Comparison of ENCODE assay signal across 22 cellular contexts in genomic region chr7:150585199-150585598, GRCh38. TPM values are rescaled to one million over a fixed set of nuclear protein-coding genes. Genes with fewer than 3 reads are reported as not detected.
DNase-seq lines count a peak whose midpoint lies in the region; ATAC-seq, FAIRE-seq and TF ChIP-seq lines count a peak whose summit lies in the region.
"Had no signal": no experiment of that assay in that cellular context is flagged by ENCODE, and none has a peak within 500 bp of the region (broad histone marks: within the 10 kb centered on the region; RNA-seq: fewer than 3 reads in every experiment).

No MANE protein-coding gene starts in this region.

- H3K9me3 Mint-ChIP-seq in activated naive CD4-positive, alpha-beta T cell treated with anti-CD3 and anti-CD28 coated beads, Interleukin-2, amount 10 ng/mL, durations not matched to agents 7 days and 5 days = peaks cover 54% of the 10 kb centered on the region
- peaks cover 19% of the 10 kb centered on the region for H3K9me3 Mint-ChIP-seq in GM23338
- H3K9me3 Mint-ChIP-seq in central memory CD8-positive, alpha-beta T cell = peaks cover 17% of the 10 kb centered on the region

- H3K27ac ChIP-seq in GM23338 (ENCODE audit: low read depth) = no peak overlapping the region
- peak overlapping the region; percentile 44 to 76 (median 70) for H3K27ac ChIP-seq in gastrocnemius medialis
- H3K27ac ChIP-seq: HL-60, right lobe of liver, SJCRH30, tibial nerve had no signal

- no peaks in the 10 kb centered on the region for H3K27me3 Mint-ChIP-seq in activated naive CD4-positive, alpha-beta T cell treated with anti-CD3 and anti-CD28 coated beads, Interleukin-2, amount 10 ng/mL, durations not matched to agents 7 days and 5 days
- peaks cover 3% of the 10 kb centered on the region for H3K27me3 Mint-ChIP-seq in GM23338 (ENCODE audit: insufficient read depth, low read depth, poor library complexity)
- H3K27me3 Mint-ChIP-seq in central memory CD8-positive, alpha-beta T cell = no peaks in the 10 kb centered on the region

- intact Hi-C loops in gastrocnemius medialis (cut with DNase I; ENCODE audit: low total_unique reads) = no loop called here

- TF ChIP-seq CTCF in GM23338 (conservative IDR thresholded peaks at IDR 0.05; ENCODE audit: low read depth in 2 of 2) (no peak), gastrocnemius medialis (IDR thresholded peaks at IDR 0.05 in 4 of 5, conservative IDR thresholded peaks at IDR 0.05 in 1 of 5) (no peak)

- no peaks in the 10 kb centered on the region for H3F3A ChIP-seq in GM23338 (replicated peaks; ENCODE audit: low read depth)

- H3K27ac Mint-ChIP-seq in activated naive CD4-positive, alpha-beta T cell treated with anti-CD3 and anti-CD28 coated beads, Interleukin-2, amount 10 ng/mL, durations not matched to agents 7 days and 5 days = peak overlapping the region; percentile 60
- H3K27ac Mint-ChIP-seq in GM23338 = no peak overlapping the region
- H3K27ac Mint-ChIP-seq in central memory CD8-positive, alpha-beta T cell (ENCODE audit: low read depth) = peak overlapping the region; percentile 7
- H3K27ac Mint-ChIP-seq: WTC11 had no signal

- H3K4me3 ChIP-seq in GM23338 (no peak overlapping the region), gastrocnemius medialis (no peak overlapping the region)
- H3K4me3 ChIP-seq: right lobe of liver, SJCRH30, tibial nerve had no signal

- peak overlapping the region; percentile 74; the same call in 1 of the 2 replicates for H2AFZ ChIP-seq in GM23338

- H3K9me2 ChIP-seq in GM23338 (ENCODE audit: insufficient read depth) = no peaks in the 10 kb centered on the region; the same call in 1 of the 2 replicates

- H4K20me1 ChIP-seq in GM23338 (replicated peaks; ENCODE audit: insufficient read depth) = no peaks in the 10 kb centered on the region

- H3K36me3 ChIP-seq in GM23338 (ENCODE audit: insufficient read depth) (no peaks in the 10 kb centered on the region), gastrocnemius medialis (no peaks in the 10 kb centered on the region)
- H3K36me3 ChIP-seq: right lobe of liver, SJCRH30, tibial nerve had no signal

- in situ Hi-C loops in gastrocnemius medialis (cut with MboI; ENCODE audit: low sequenced_read_pairs in 4 of 4) = no loop called here

- no peak overlapping the region for H3K4me3 Mint-ChIP-seq in activated naive CD4-positive, alpha-beta T cell treated with anti-CD3 and anti-CD28 coated beads, Interleukin-2, amount 10 ng/mL, durations not matched to agents 7 days and 5 days
- H3K4me3 Mint-ChIP-seq in GM23338 = no peak overlapping the region
- H3K4me3 Mint-ChIP-seq in central memory CD8-positive, alpha-beta T cell = no peak overlapping the region
- H3K4me3 Mint-ChIP-seq: WTC11 had no signal

- no peak overlapping the region for H3K4me2 ChIP-seq in GM23338

- FAIRE-seq in H54 (lab: Jason Lieb, UNC) = no peak

- no peaks in the 10 kb centered on the region for H3K4me1 ChIP-seq in GM23338 (ENCODE audit: insufficient read depth)
- no peaks in the 10 kb centered on the region for H3K4me1 ChIP-seq in gastrocnemius medialis
- H3K4me1 ChIP-seq: SJCRH30 had no signal

- H3K36me3 Mint-ChIP-seq in activated naive CD4-positive, alpha-beta T cell treated with anti-CD3 and anti-CD28 coated beads, Interleukin-2, amount 10 ng/mL, durations not matched to agents 7 days and 5 days = peaks cover 61% of the 10 kb centered on the region
- H3K36me3 Mint-ChIP-seq in GM23338 (ENCODE audit: low read depth) = peaks cover 6% of the 10 kb centered on the region
- peaks cover 4% of the 10 kb centered on the region for H3K36me3 Mint-ChIP-seq in central memory CD8-positive, alpha-beta T cell (ENCODE audit: insufficient read depth)

- no peaks in the 10 kb centered on the region for H3K9me3 ChIP-seq in gastrocnemius medialis
- H3K9me3 ChIP-seq: right lobe of liver had no signal

- H3K4me1 Mint-ChIP-seq in activated naive CD4-positive, alpha-beta T cell treated with anti-CD3 and anti-CD28 coated beads, Interleukin-2, amount 10 ng/mL, durations not matched to agents 7 days and 5 days = peaks cover 53% of the 10 kb centered on the region
- no peaks in the 10 kb centered on the region for H3K4me1 Mint-ChIP-seq in GM23338
- peaks cover 27% of the 10 kb centered on the region for H3K4me1 Mint-ChIP-seq in central memory CD8-positive, alpha-beta T cell
- H3K4me1 Mint-ChIP-seq: WTC11 had no signal

- no peak for DNase-seq in activated naive CD4-positive, alpha-beta T cell treated with anti-CD3 and anti-CD28 coated beads, Interleukin-2, amount 10 ng/mL, durations not matched to agents 7 days and 5 days
- DNase-seq in activated naive CD4-positive, alpha-beta T cell (lab: John Stamatoyannopoulos, UW) = no peak
- DNase-seq in GM23338 (ENCODE audit: low spot score) (no peak), gastrocnemius medialis (no peak), H54 (ENCODE audit: insufficient read length, low spot score) (no peak)
- DNase-seq in central memory CD8-positive, alpha-beta T cell (ENCODE audit: low spot score in 2 of 2) = no peak
- DNase-seq: activated gamma-delta T cell; GF-D8; NCI-H1417 treated with DMSO at 0.1 percent for 48 hours; NCI-H510A treated with DMSO at 0.1 percent for 48 hours; NK-92 treated with Interleukin-12 subunit alpha and Interleukin-12 subunit beta, amount 100 ng/mL, for 24 hours; right lobe of liver; SJCRH30 had no signal

- TF ChIP-seq POLR2A in gastrocnemius medialis (IDR thresholded peaks at IDR 0.05) (no peak), H54 (IDR thresholded peaks at IDR 0.05; ENCODE audit: low read depth, low read length) (no peak)

- no peaks in the 10 kb centered on the region for H3K79me2 ChIP-seq in GM23338 (replicated peaks; ENCODE audit: insufficient read depth)

- no peak for ATAC-seq in GM23338
- no peak for ATAC-seq in central memory CD8-positive, alpha-beta T cell (replicated peaks; ENCODE audit: extremely low read depth, poor library complexity, severe bottlenecking)
- ATAC-seq in gastrocnemius medialis = no peak
- ATAC-seq in HG02588 (IDR thresholded peaks at IDR 0.05; ENCODE audit: unreplicated experiment) = no peak
- no peak for ATAC-seq in GM18868 (IDR thresholded peaks at IDR 0.05; ENCODE audit: unreplicated experiment)
- ATAC-seq: Panc1, right lobe of liver, WTC11 had no signal

- CTCF ChIA-PET in activated naive CD4-positive, alpha-beta T cell treated with anti-CD3 and anti-CD28 coated beads, Interleukin-2, amount 10 ng/mL, durations not matched to agents 7 days and 5 days (lab: Charles Lee) = no interaction called here

- H3K27me3 ChIP-seq in GM23338 (ENCODE audit: insufficient read depth) = no peaks in the 10 kb centered on the region
- no peaks in the 10 kb centered on the region for H3K27me3 ChIP-seq in gastrocnemius medialis
- H3K27me3 ChIP-seq: right lobe of liver, SJCRH30, tibial nerve had no signal

TF ChIP-seq in GM23338, 12 proteins besides CTCF, POLR2A, EP300 and RAD21:
- TF ChIP-seq NANOG (IDR thresholded peaks at IDR 0.05; ENCODE audit: borderline replicate concordance) = no peak

RNA-seq across cellular contexts. Expression of gene GIMAP4, which starts 18.0 kb away (rescaled TPM):
- total RNA-seq in GM23338 (2014; rRNA removed; shearing (Covaris generic)) = not detected in 2 replicates
- polyA plus RNA-seq in GM23338 (2016; fragmentation: Nextera tagmentation; extraction: Ambion mirVana) = 0.19 TPM in 1 of 2 replicates, not detected in the other
- total RNA-seq in gastrocnemius medialis = 10 to 100 TPM; 11.9 to 16.9 (median 15.0) TPM
- total RNA-seq: M059J, myocyte, osteocyte, SJCRH30 had no signal

RNA-seq across cellular contexts. Expression of gene GIMAP6, which starts 47.0 kb away (rescaled TPM):
- not detected in 2 replicates for total RNA-seq in GM23338 (2014; rRNA removed; shearing (Covaris generic))
- polyA plus RNA-seq in GM23338 (2016; fragmentation: Nextera tagmentation; extraction: Ambion mirVana) = not detected in 2 replicates
- 10 to 100 TPM in 3 of 4 donors, 1 to 10 TPM in 1; 8.5 to 27.8 (median 12.4) TPM for total RNA-seq in gastrocnemius medialis
- total RNA-seq: myocyte, osteocyte, SJCRH30 had no signal

Comparison
In these comparisons a context has a peak if more than half of its experiments do, and no peak if none do; other contexts are left out.
1. RNA of gene GIMAP4, which starts 18.0 kb away (total RNA-seq): 11.9 to 16.9 TPM in gastrocnemius medialis; not detected in GM23338; every median in the first group is over 10 times any median in the second.